18 cellular contexts compared by ENCODE assay signal in the genomic region with DNA sequence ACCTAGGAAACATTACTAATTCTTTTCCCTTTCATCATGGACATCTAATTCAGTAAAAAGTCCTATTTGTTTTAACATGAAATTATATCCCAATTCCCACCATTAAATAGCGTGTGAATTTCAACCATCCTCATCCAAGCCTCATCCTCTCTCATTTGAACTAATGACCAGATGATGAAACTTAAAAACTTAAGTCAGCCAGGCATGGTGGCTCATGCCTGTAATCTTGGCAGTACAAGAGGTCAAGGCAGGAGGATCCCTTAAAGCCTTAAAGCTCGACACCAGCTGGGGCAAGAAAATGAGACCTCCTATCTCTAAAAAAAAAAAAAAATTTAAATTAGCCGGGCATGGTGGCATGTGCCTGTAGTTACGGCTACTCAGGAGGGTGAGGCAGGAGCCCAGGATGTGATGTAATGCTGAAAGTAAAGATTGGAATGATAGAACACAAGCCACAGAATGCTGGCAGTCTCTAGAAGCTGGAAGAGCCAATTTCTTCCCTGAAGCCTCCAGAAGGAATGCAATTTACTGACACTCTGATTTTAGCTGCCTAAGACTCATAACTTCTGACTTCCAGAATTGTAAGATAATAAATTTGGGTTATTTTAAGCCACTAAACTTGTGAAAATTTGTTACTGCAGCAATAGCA. TPM values are rescaled to one million over a fixed set of nuclear protein-coding genes. Genes with fewer than 3 reads are reported as not detected.
DNase-seq lines count a peak whose midpoint lies in the region; FAIRE-seq and TF ChIP-seq lines count a peak whose summit lies in the region.
"Had no signal": no experiment of that assay in that cellular context is flagged by ENCODE, and none has a peak within 500 bp of the region (broad histone marks: within the 10 kb centered on the region; RNA-seq: fewer than 3 reads in every experiment).

No MANE protein-coding gene starts in this region.

- H3K18ac ChIP-seq in mesendoderm (ENCODE audit: low read length), result no peak overlapping the region

- no peak for TF ChIP-seq CTCF in bronchial epithelial cell (IDR thresholded peaks at IDR 0.05; ENCODE audit: insufficient read depth, low read length, severe bottlenecking)
- TF ChIP-seq CTCF in neural progenitor cell (IDR thresholded peaks at IDR 0.05), result no peak

- no peaks in the 10 kb centered on the region for H4K20me1 ChIP-seq in neural progenitor cell (ENCODE audit: low read depth)

- H3K79me2 ChIP-seq in mesendoderm (ENCODE audit: control insufficient read depth, insufficient read depth, low read length) (no peaks in the 10 kb centered on the region), neural progenitor cell (ENCODE audit: low read depth) (no peaks in the 10 kb centered on the region)

- H3K4me3 Mint-ChIP-seq in neural progenitor cell, result no peak overlapping the region
- H3K4me3 Mint-ChIP-seq: activated T-helper 17 cell treated with anti-CD3 and anti-CD28 coated beads, Interleukin-2, amount 50 U/mL, for 72 hours; CD4-positive, alpha-beta T cell had no signal

- no peak overlapping the region for H3K9ac ChIP-seq in mesendoderm (ENCODE audit: low read length)
- no peak overlapping the region for H3K9ac ChIP-seq in neural progenitor cell

- H2AFZ ChIP-seq in neural progenitor cell (replicated peaks), result no peak overlapping the region
- H2AFZ ChIP-seq: PC-9 had no signal

- H4K5ac ChIP-seq in mesendoderm (ENCODE audit: low read length), result no peak overlapping the region

- no peaks in the 10 kb centered on the region for H3K36me3 Mint-ChIP-seq in neural progenitor cell

- no peak overlapping the region for H3K4ac ChIP-seq in mesendoderm (ENCODE audit: low read depth, low read length)

- H3K56ac ChIP-seq in mesendoderm (ENCODE audit: low read length), result no peak overlapping the region

- H3F3A ChIP-seq in neural progenitor cell (ENCODE audit: low read depth), result no peaks in the 10 kb centered on the region

- peaks cover 4% of the 10 kb centered on the region for H3K4me1 Mint-ChIP-seq in neural progenitor cell
- H3K4me1 Mint-ChIP-seq: activated T-helper 17 cell treated with anti-CD3 and anti-CD28 coated beads, Interleukin-2, amount 50 U/mL, for 72 hours had no signal

- WGBS in mesendoderm (ENCODE audit: extremely low coverage, insufficient coverage, low lambda C conversion rate), result no CpG with 5 or more reads among the region's 4 CpGs

- no peak overlapping the region for H2BK15ac ChIP-seq in mesendoderm (replicated peaks; ENCODE audit: low read depth)

- no peak overlapping the region for H3K23ac ChIP-seq in mesendoderm (ENCODE audit: low read length)

- H2BK120ac ChIP-seq in mesendoderm (ENCODE audit: low read depth, low read length), result no peak overlapping the region

- DNase-seq in Daoy (ENCODE audit: low read depth) (peak; percentile 25), MG63 (peak; percentile 87), bronchial epithelial cell (ENCODE audit: low read depth) (peak; percentile 24), mesendoderm (peak; percentile 11), NCI-H1694 treated with DMSO at 0.1 percent for 48 hours (lab: John Stamatoyannopoulos, UW) (no peak), NCI-H748 (lab: John Stamatoyannopoulos, UW; ENCODE audit: unreplicated experiment) (no peak), neural progenitor cell (ENCODE audit: low spot score) (no peak), UCSD-AML1 (lab: John Stamatoyannopoulos, UW; ENCODE audit: unreplicated experiment) (no peak)
- DNase-seq: activated CD4-positive, alpha-beta T cell treated with anti-CD3 and anti-CD28 coated beads, Interleukin-2, amount 50 U/mL, for 4 hours; CD4-positive, alpha-beta T cell; hippocampal formation; lower lobe of right lung; NCI-H345; PC-9; T-helper 2 cell had no signal

- H3K27ac ChIP-seq in mesendoderm (ENCODE audit: low read depth, low read length), result no peak overlapping the region
- H3K27ac ChIP-seq in neural progenitor cell, result no peak overlapping the region
- H3K27ac ChIP-seq: breast epithelium, lower lobe of right lung, PC-9 had no signal

- no peak overlapping the region for H2AK5ac ChIP-seq in mesendoderm (ENCODE audit: low read length)

- no peaks in the 10 kb centered on the region for H3K27me3 ChIP-seq in MG63
- no peaks in the 10 kb centered on the region for H3K27me3 ChIP-seq in bronchial epithelial cell (ENCODE audit: control insufficient read depth, insufficient read depth, low read length)
- H3K27me3 ChIP-seq in mesendoderm (ENCODE audit: insufficient read depth, low read length, poor library complexity), result no peaks in the 10 kb centered on the region
- H3K27me3 ChIP-seq in neural progenitor cell, result no peaks in the 10 kb centered on the region
- H3K27me3 ChIP-seq: breast epithelium had no signal

- H3K36me3 ChIP-seq in MG63 (no peaks in the 10 kb centered on the region), bronchial epithelial cell (ENCODE audit: control insufficient read depth, insufficient read depth, low read length) (no peaks in the 10 kb centered on the region), mesendoderm (ENCODE audit: control insufficient read depth, insufficient read depth, low read length) (no peaks in the 10 kb centered on the region), neural progenitor cell (no peaks in the 10 kb centered on the region)
- H3K36me3 ChIP-seq: breast epithelium, lower lobe of right lung had no signal

- H4K8ac ChIP-seq in mesendoderm (ENCODE audit: low read depth, low read length), result no peak overlapping the region

- H3K4me3 ChIP-seq in MG63 (no peak overlapping the region), bronchial epithelial cell (ENCODE audit: low read depth, low read length) (no peak overlapping the region), mesendoderm (ENCODE audit: low read length) (no peak overlapping the region), neural progenitor cell (no peak overlapping the region)
- H3K4me3 ChIP-seq: breast epithelium, lower lobe of right lung, PC-9 had no signal

- H3K4me2 ChIP-seq in mesendoderm (ENCODE audit: low read length) (no peak overlapping the region), neural progenitor cell (no peak overlapping the region)
- H3K4me2 ChIP-seq: PC-9 had no signal

- H3K4me1 ChIP-seq in mesendoderm (ENCODE audit: control insufficient read depth, low read depth, low read length) (no peaks in the 10 kb centered on the region), neural progenitor cell (no peaks in the 10 kb centered on the region)
- H3K4me1 ChIP-seq: breast epithelium, lower lobe of right lung had no signal

- no peak overlapping the region for H3K27ac Mint-ChIP-seq in neural progenitor cell
- H3K27ac Mint-ChIP-seq: activated T-helper 17 cell treated with anti-CD3 and anti-CD28 coated beads, Interleukin-2, amount 50 U/mL, for 72 hours; CD4-positive, alpha-beta T cell had no signal

- no peak overlapping the region for H2BK5ac ChIP-seq in mesendoderm (ENCODE audit: low read length)

- H3K9me3 Mint-ChIP-seq in neural progenitor cell, result no peaks in the 10 kb centered on the region
- H3K9me3 Mint-ChIP-seq: activated T-helper 17 cell treated with anti-CD3 and anti-CD28 coated beads, Interleukin-2, amount 50 U/mL, for 72 hours; CD4-positive, alpha-beta T cell had no signal

- H3K79me1 ChIP-seq in mesendoderm (ENCODE audit: low read length), result no peaks in the 10 kb centered on the region

- H3K9me3 ChIP-seq in MG63 (no peaks in the 10 kb centered on the region), neural progenitor cell (ENCODE audit: low read depth) (no peaks in the 10 kb centered on the region)
- H3K9me3 ChIP-seq: breast epithelium, lower lobe of right lung had no signal

- no peaks in the 10 kb centered on the region for H3K27me3 Mint-ChIP-seq in neural progenitor cell (ENCODE audit: insufficient read depth, low read depth)

- FAIRE-seq in bronchial epithelial cell (lab: Jason Lieb, UNC), result no peak
- FAIRE-seq: endometrium had no signal

RNA-seq across cellular contexts. Expression of a gene that starts 27.1 kb away (rescaled TPM):
- not detected in 2 replicates for total RNA-seq in Daoy (2014; rRNA removed; shearing (Covaris generic))
- not detected in 2 replicates for total RNA-seq in MG63 (2014; rRNA removed; shearing (Covaris generic); ENCODE audit: low replicate concordance)
- total RNA-seq in bronchial epithelial cell (not detected in 2 replicates), neural progenitor cell (ENCODE audit: low replicate concordance) (not detected in 2 replicates)
- not detected for polyA plus RNA-seq in mesendoderm (2013, experiment 1 of 2)
- polyA plus RNA-seq in mesendoderm (2013, experiment 2 of 2), result not detected
- total RNA-seq: activated T-helper 17 cell treated with anti-CD3 and anti-CD28 coated beads, Interleukin-2, amount 50 U/mL, for 72 hours; breast epithelium; CD4-positive, alpha-beta T cell; lower lobe of right lung; PC-9 had no signal

RNA-seq across cellular contexts. Expression of a gene that starts 52.2 kb away (rescaled TPM):
- total RNA-seq in Daoy (2014; rRNA removed; shearing (Covaris generic)), result 8.1 and 10.2 TPM in 2 replicates
- total RNA-seq in MG63 (2014; rRNA removed; shearing (Covaris generic); ENCODE audit: low replicate concordance), result 6.9 and 8.1 TPM in 2 replicates
- total RNA-seq in bronchial epithelial cell (11.6 and 19.5 TPM in 2 replicates), neural progenitor cell (ENCODE audit: low replicate concordance) (9.3 and 10.4 TPM in 2 replicates)
- 4.6 TPM for polyA plus RNA-seq in mesendoderm (2013, experiment 1 of 2)
- 4.8 TPM for polyA plus RNA-seq in mesendoderm (2013, experiment 2 of 2)

Comparison
In these comparisons a context has a peak if more than half of its experiments do, and no peak if none do; other contexts are left out.
1. DNase-seq: peak in Daoy (single experiment), MG63 (single experiment), bronchial epithelial cell (single experiment) and mesendoderm (single experiment); none in NCI-H1694 treated with DMSO at 0.1 percent for 48 hours (single experiment), NCI-H748 (single experiment), neural progenitor cell (single experiment) and UCSD-AML1 (single experiment).